ENCODE assay signal across 1 cellular context in genomic region chr13:66492479-66492878, GRCh38.
TF ChIP-seq lines count a peak whose summit lies in the region.

No MANE protein-coding gene starts in this region.

TF ChIP-seq in GM12878, 131 proteins besides CTCF, POLR2A, EP300 and RAD21 (continued from another document):
- peak; percentile 85 for TF ChIP-seq PBX3 (IDR thresholded peaks at IDR 0.05; ENCODE audit: insufficient replicate concordance, low read depth, low read length)
- TF ChIP-seq ASH2L (IDR thresholded peaks at IDR 0.05; ENCODE audit: borderline replicate concordance, low read depth) = no peak
- TF ChIP-seq YY1 (IDR thresholded peaks at IDR 0.05; ENCODE audit: low read depth, low read length) = 0 out of 2 replicates have a peak, but pooled peaks have one; percentile 30
